ENCODE assay signal across 8 cellular contexts in the genomic region with DNA sequence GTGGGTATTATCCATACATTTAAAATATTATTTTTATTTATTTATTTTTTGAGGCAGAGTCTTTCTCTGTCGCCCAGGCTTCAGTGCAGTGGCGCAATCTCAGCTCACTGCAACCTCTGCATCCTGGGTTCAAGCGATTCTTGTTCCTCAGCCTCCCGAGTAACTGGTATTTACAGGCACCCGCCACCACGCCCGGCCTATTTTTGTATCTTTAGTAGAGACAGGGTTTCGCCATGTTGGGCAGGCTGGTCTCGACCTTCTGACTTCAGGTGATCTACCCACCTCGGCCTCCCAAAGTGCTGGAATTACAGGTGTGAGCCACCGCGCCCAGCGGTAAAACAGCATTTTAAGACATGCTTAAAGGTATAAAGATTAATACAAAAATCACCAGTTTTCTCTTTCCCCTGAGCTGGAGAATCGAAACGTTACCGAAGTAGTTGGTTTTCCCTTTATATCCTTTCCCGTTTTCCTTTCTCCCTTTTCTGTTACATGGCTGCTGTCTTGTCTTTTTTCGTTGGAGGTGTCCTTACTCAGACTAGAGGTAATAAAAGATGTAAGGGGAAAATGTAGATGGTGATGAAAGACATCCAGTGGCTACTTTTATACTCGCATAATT. TPM values are rescaled to one million over a fixed set of nuclear protein-coding genes. Genes with fewer than 3 reads are reported as not detected.
A peak's percentile ranks its signal among the peaks of the same experiment; 100 is the strongest.
DNase-seq lines count a peak whose midpoint lies in the region; ATAC-seq and TF ChIP-seq lines count a peak whose summit lies in the region.

No MANE protein-coding gene starts in this region.

- H3K9me3 ChIP-seq in Caco-2, result no peaks in the 10 kb centered on the region
- H3K9me3 ChIP-seq in PC-3 (ENCODE audit: low read length), result no peaks in the 10 kb centered on the region
- no peaks in the 10 kb centered on the region for H3K9me3 ChIP-seq in neural progenitor cell (ENCODE audit: low read depth)

- H3K4me3 ChIP-seq in Caco-2 (ENCODE audit: low read depth, low read length) (peak overlapping the region; percentile 82), PC-3 (ENCODE audit: low read length) (peak overlapping the region; percentile 79), neural progenitor cell (peak overlapping the region; percentile 93)

- H2AFZ ChIP-seq in PC-3 (ENCODE audit: low read length) (no peak overlapping the region), neural progenitor cell (replicated peaks) (no peak overlapping the region)

- H3K27ac ChIP-seq in PC-3 (ENCODE audit: low read length) (no peak overlapping the region), neural progenitor cell (no peak overlapping the region)

- no peaks in the 10 kb centered on the region for H3K9me2 ChIP-seq in PC-3 (replicated peaks; ENCODE audit: low read length)

- POLR2A ChIA-PET in Caco-2 (lab: Charles Lee), result no interaction called here
- POLR2A ChIA-PET in PC-3 (lab: Charles Lee; ENCODE audit: unreplicated experiment), result no interaction called here

- H3F3A ChIP-seq in PC-3 (ENCODE audit: low read length, unreplicated experiment) (no peaks in the 10 kb centered on the region), neural progenitor cell (ENCODE audit: low read depth) (peaks cover 5% of the 10 kb centered on the region)

- intact Hi-C loops in Caco-2 (cut with micrococcal nuclease; ENCODE audit: unreplicated experiment) (no loop called here), PC-3 (cut with micrococcal nuclease) (no loop called here)

- H3K27ac Mint-ChIP-seq in Caco-2 (ENCODE audit: unreplicated experiment), result no peak overlapping the region
- H3K27ac Mint-ChIP-seq in endothelial cell (ENCODE audit: unreplicated experiment), result no peak overlapping the region
- H3K27ac Mint-ChIP-seq in neural progenitor cell, result no peak overlapping the region

- H3K27me3 Mint-ChIP-seq in Caco-2 (ENCODE audit: insufficient read depth, unreplicated experiment), result no peaks in the 10 kb centered on the region
- peaks cover 5% of the 10 kb centered on the region for H3K27me3 Mint-ChIP-seq in endothelial cell (ENCODE audit: unreplicated experiment)
- H3K27me3 Mint-ChIP-seq in neural progenitor cell (ENCODE audit: insufficient read depth, low read depth), result no peaks in the 10 kb centered on the region

- H3K9ac ChIP-seq in PC-3 (ENCODE audit: low read length), result peak overlapping the region; percentile 94; the same call in 1 of the 2 replicates
- no peak overlapping the region for H3K9ac ChIP-seq in neural progenitor cell

- peaks cover 10% of the 10 kb centered on the region for H4K20me1 ChIP-seq in PC-3 (ENCODE audit: low read length)
- peaks cover 54% of the 10 kb centered on the region for H4K20me1 ChIP-seq in neural progenitor cell (ENCODE audit: low read depth)

- H3K4me1 Mint-ChIP-seq in Caco-2 (ENCODE audit: low read depth, unreplicated experiment) (peaks cover 25% of the 10 kb centered on the region), endothelial cell (ENCODE audit: unreplicated experiment) (peaks cover 30% of the 10 kb centered on the region), neural progenitor cell (peaks cover 14% of the 10 kb centered on the region)

- CTCF ChIA-PET in Caco-2 (lab: Charles Lee) (no interaction called here), PC-3 (lab: Charles Lee) (no interaction called here)

- DNase-seq in Caco-2 (no peak), PC-3 (no peak), endothelial cell (ENCODE audit: low spot score) (no peak), neural progenitor cell (ENCODE audit: low spot score) (no peak), NCI-H2107 treated with DMSO at 0.1 percent for 48 hours (lab: John Stamatoyannopoulos, UW; ENCODE audit: unreplicated experiment) (no peak)
- DNase-seq in effector CD4-positive, alpha-beta T cell, result no peak

- peaks cover 50% of the 10 kb centered on the region for H3K36me3 Mint-ChIP-seq in Caco-2 (ENCODE audit: insufficient read depth, unreplicated experiment)
- H3K36me3 Mint-ChIP-seq in endothelial cell (ENCODE audit: low read depth, unreplicated experiment), result peaks cover 3% of the 10 kb centered on the region
- H3K36me3 Mint-ChIP-seq in neural progenitor cell, result peaks cover 21% of the 10 kb centered on the region

- peak overlapping the region; percentile 97 for H3K4me2 ChIP-seq in PC-3 (ENCODE audit: low read length)
- peak overlapping the region; percentile 87 for H3K4me2 ChIP-seq in neural progenitor cell

- no peaks in the 10 kb centered on the region for H3K27me3 ChIP-seq in Caco-2 (replicated peaks; ENCODE audit: control insufficient read depth, insufficient read depth, low read length)
- no peaks in the 10 kb centered on the region for H3K27me3 ChIP-seq in PC-3 (ENCODE audit: low read length)
- H3K27me3 ChIP-seq in neural progenitor cell, result no peaks in the 10 kb centered on the region

- no peaks in the 10 kb centered on the region for H3K9me3 Mint-ChIP-seq in Caco-2 (ENCODE audit: unreplicated experiment)
- H3K9me3 Mint-ChIP-seq in endothelial cell (ENCODE audit: unreplicated experiment), result no peaks in the 10 kb centered on the region
- peaks cover 2% of the 10 kb centered on the region for H3K9me3 Mint-ChIP-seq in neural progenitor cell

- BruUV-seq in Caco-2 (replicated peaks; lab: Mats Ljungman, UMichigan) (no TSS peak), PC-3 (replicated peaks; lab: Mats Ljungman, UMichigan) (no TSS peak)

- TF ChIP-seq CTCF in Caco-2 (IDR thresholded peaks at IDR 0.05; ENCODE audit: insufficient read depth in 1 of 2, low read depth in 1 of 2, low read length in 1 of 2, severe bottlenecking in 1 of 2, unreplicated experiment in 1 of 2), result no peak
- no peak for TF ChIP-seq CTCF in PC-3 (conservative IDR thresholded peaks at IDR 0.05; ENCODE audit: low read depth, low read length)
- TF ChIP-seq CTCF in endothelial cell (IDR thresholded peaks at IDR 0.05; ENCODE audit: unreplicated experiment), result no peak
- no peak for TF ChIP-seq CTCF in neural progenitor cell (IDR thresholded peaks at IDR 0.05)

- ATAC-seq in PC-3 (no peak), GM18907 (IDR thresholded peaks at IDR 0.05; ENCODE audit: unreplicated experiment) (no peak), HG02588 (IDR thresholded peaks at IDR 0.05; ENCODE audit: unreplicated experiment) (no peak)

- H3K79me2 ChIP-seq in PC-3 (ENCODE audit: low read length) (peaks cover 72% of the 10 kb centered on the region), neural progenitor cell (ENCODE audit: low read depth) (peaks cover 80% of the 10 kb centered on the region)

- no peaks in the 10 kb centered on the region; the same call in 1 of the 2 replicates for H3K36me3 ChIP-seq in Caco-2 (ENCODE audit: control insufficient read depth, insufficient read depth, low read length)
- H3K36me3 ChIP-seq in PC-3 (ENCODE audit: low read depth, low read length), result no peaks in the 10 kb centered on the region
- H3K36me3 ChIP-seq in neural progenitor cell, result no peaks in the 10 kb centered on the region

- peak overlapping the region; percentile 98 for H3K4me3 Mint-ChIP-seq in Caco-2 (ENCODE audit: unreplicated experiment)
- H3K4me3 Mint-ChIP-seq in endothelial cell (ENCODE audit: unreplicated experiment), result peak overlapping the region; percentile 63
- H3K4me3 Mint-ChIP-seq in neural progenitor cell, result peak overlapping the region; percentile 79

- H3K4me1 ChIP-seq in Caco-2, result peaks cover 39% of the 10 kb centered on the region
- peaks cover 29% of the 10 kb centered on the region for H3K4me1 ChIP-seq in PC-3 (ENCODE audit: insufficient read depth, low read length)
- peaks cover 21% of the 10 kb centered on the region for H3K4me1 ChIP-seq in neural progenitor cell

RNA-seq across cellular contexts. Expression of a gene that starts 1.7 kb away (rescaled TPM):
- total RNA-seq in Caco-2 (2022) (61.7 and 65.0 TPM in 2 replicates), PC-3 (2014; rRNA removed) (8.1 and 10.1 TPM in 2 replicates), endothelial cell (ENCODE audit: unreplicated experiment) (22.9 TPM), neural progenitor cell (ENCODE audit: low replicate concordance) (73.5 and 108 TPM in 2 replicates)

RNA-seq across cellular contexts. Expression of a gene that starts 9.5 kb away (rescaled TPM):
- total RNA-seq in Caco-2 (2022) (17.3 and 17.7 TPM in 2 replicates), PC-3 (2014; rRNA removed) (6.0 and 6.5 TPM in 2 replicates), endothelial cell (ENCODE audit: unreplicated experiment) (11.6 TPM), neural progenitor cell (ENCODE audit: low replicate concordance) (20.3 and 21.9 TPM in 2 replicates)
